ENCODE assay signal across 10 cellular contexts in the genomic region with DNA sequence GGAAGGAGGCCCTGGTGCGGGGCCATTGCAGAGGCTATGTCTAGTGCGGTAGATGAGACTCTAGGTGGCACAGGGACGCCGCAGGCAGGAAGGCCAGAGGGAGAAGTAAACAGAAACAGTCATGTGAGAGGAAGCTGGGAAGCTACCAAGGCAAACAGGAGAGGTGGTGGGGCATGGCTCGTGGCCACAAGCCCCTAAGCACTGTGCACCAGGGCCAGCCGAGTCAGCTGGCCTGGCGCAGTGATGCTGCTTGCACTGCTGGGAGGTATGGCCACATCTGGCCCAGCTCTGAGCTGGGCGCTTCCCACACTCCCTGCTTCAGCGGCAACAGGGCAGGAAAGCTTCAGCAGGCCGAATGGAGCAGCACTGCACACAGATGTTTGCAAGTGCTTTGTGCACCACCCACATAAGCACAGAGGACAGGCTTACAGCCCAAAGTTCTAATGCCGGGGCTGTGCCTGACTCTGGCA.
A peak's percentile ranks its signal among the peaks of the same experiment; 100 is the strongest.
DNase-seq lines count a peak whose midpoint lies in the region; TF ChIP-seq lines count a peak whose summit lies in the region.
"Had no signal": no experiment of that assay in that cellular context is flagged by ENCODE, and none has a peak within 500 bp of the region (broad histone marks: within the 10 kb centered on the region; RNA-seq: fewer than 3 reads in every experiment).

No MANE protein-coding gene starts in this region.

- H3K4me3 ChIP-seq in foreskin fibroblast (ENCODE audit: low read depth in 1 of 2, low read length in 2 of 2) = no peak overlapping the region

- no peak overlapping the region for H3K4me3 Mint-ChIP-seq in T-helper 2 cell treated with Interferon-gamma antibody and Interleukin-4, amounts not matched to agents 5 μg/mL and 100 μg/mL, for 36 hours
- H3K4me3 Mint-ChIP-seq in activated T-helper 1 cell treated with anti-CD3 and anti-CD28 coated beads, Interleukin-12 subunit alpha, Interleukin-12 subunit beta, Interleukin-2, Interleukin-4 antibody, amounts not matched to agents 30 ng/mL and 10 ng/mL and 1 ng/mL, durations not matched to agents 14 hours and 24 hours and 36 hours = no peak overlapping the region

- peaks cover 4% of the 10 kb centered on the region for H3K27me3 Mint-ChIP-seq in T-helper 2 cell treated with Interferon-gamma antibody and Interleukin-4, amounts not matched to agents 5 μg/mL and 100 μg/mL, for 36 hours (ENCODE audit: low read depth)
- peaks cover 16% of the 10 kb centered on the region for H3K27me3 Mint-ChIP-seq in activated T-helper 1 cell treated with anti-CD3 and anti-CD28 coated beads, Interleukin-12 subunit alpha, Interleukin-12 subunit beta, Interleukin-2, Interleukin-4 antibody, amounts not matched to agents 30 ng/mL and 10 ng/mL and 1 ng/mL, durations not matched to agents 14 hours and 24 hours and 36 hours (ENCODE audit: insufficient read depth)

- DNase-seq in T-helper 2 cell treated with Interferon-gamma antibody and Interleukin-4, amounts not matched to agents 5 μg/mL and 100 μg/mL, for 36 hours (ENCODE audit: low spot score) = no peak
- DNase-seq in T-helper 2 cell (no peak), SHP77 (lab: John Stamatoyannopoulos, UW) (peak; percentile 29 to 50), foreskin fibroblast (peak; percentile 9 to 44), substantia nigra (lab: John Stamatoyannopoulos, UW) (peak in 36 of 49 donors; percentile 15 to 74 (median 49)), DMS114 treated with DMSO at 0.1 percent for 48 hours (lab: John Stamatoyannopoulos, UW; ENCODE audit: unreplicated experiment) (no peak), kidney glomerular epithelial cell (lab: John Stamatoyannopoulos, UW) (no peak)
- DNase-seq in activated T-helper 1 cell treated with anti-CD3 and anti-CD28 coated beads, Interleukin-12 subunit alpha, Interleukin-12 subunit beta, Interleukin-2, Interleukin-4 antibody, amounts not matched to agents 30 ng/mL and 10 ng/mL and 1 ng/mL, durations not matched to agents 14 hours and 24 hours and 36 hours (ENCODE audit: low spot score) = no peak
- DNase-seq: ACHN, mesendoderm had no signal

- TF ChIP-seq CTCF in foreskin fibroblast (IDR thresholded peaks at IDR 0.05; ENCODE audit: low read depth, low read length) = no peak

- intact Hi-C loops in activated T-helper 1 cell treated with anti-CD3 and anti-CD28 coated beads, Interleukin-12 subunit alpha, Interleukin-12 subunit beta, Interleukin-2, Interleukin-4 antibody, amounts not matched to agents 30 ng/mL and 10 ng/mL and 1 ng/mL, durations not matched to agents 14 hours and 24 hours and 36 hours (cut with micrococcal nuclease) = loop anchor here (10.0 kb wide), 1 partner anchor 1382 kb away; no protein-coding TSS in a partner anchor

- H3K27ac Mint-ChIP-seq in T-helper 2 cell treated with Interferon-gamma antibody and Interleukin-4, amounts not matched to agents 5 μg/mL and 100 μg/mL, for 36 hours = peak overlapping the region; percentile 11
- H3K27ac Mint-ChIP-seq in activated T-helper 1 cell treated with anti-CD3 and anti-CD28 coated beads, Interleukin-12 subunit alpha, Interleukin-12 subunit beta, Interleukin-2, Interleukin-4 antibody, amounts not matched to agents 30 ng/mL and 10 ng/mL and 1 ng/mL, durations not matched to agents 14 hours and 24 hours and 36 hours = no peak overlapping the region

- H3K36me3 Mint-ChIP-seq in T-helper 2 cell treated with Interferon-gamma antibody and Interleukin-4, amounts not matched to agents 5 μg/mL and 100 μg/mL, for 36 hours (ENCODE audit: low read depth) = peaks cover 9% of the 10 kb centered on the region
- H3K36me3 Mint-ChIP-seq in activated T-helper 1 cell treated with anti-CD3 and anti-CD28 coated beads, Interleukin-12 subunit alpha, Interleukin-12 subunit beta, Interleukin-2, Interleukin-4 antibody, amounts not matched to agents 30 ng/mL and 10 ng/mL and 1 ng/mL, durations not matched to agents 14 hours and 24 hours and 36 hours (ENCODE audit: low read depth) = no peaks in the 10 kb centered on the region

- H3K27ac ChIP-seq in substantia nigra (ENCODE audit: low read depth, low read length, poor library complexity, severe bottlenecking) = peak overlapping the region; percentile 67

- peaks cover 39% of the 10 kb centered on the region for H3K4me1 Mint-ChIP-seq in T-helper 2 cell treated with Interferon-gamma antibody and Interleukin-4, amounts not matched to agents 5 μg/mL and 100 μg/mL, for 36 hours (ENCODE audit: low read depth)
- H3K4me1 Mint-ChIP-seq in activated T-helper 1 cell treated with anti-CD3 and anti-CD28 coated beads, Interleukin-12 subunit alpha, Interleukin-12 subunit beta, Interleukin-2, Interleukin-4 antibody, amounts not matched to agents 30 ng/mL and 10 ng/mL and 1 ng/mL, durations not matched to agents 14 hours and 24 hours and 36 hours (ENCODE audit: low read depth) = peaks cover 26% of the 10 kb centered on the region

- no peaks in the 10 kb centered on the region for H3K9me3 Mint-ChIP-seq in T-helper 2 cell treated with Interferon-gamma antibody and Interleukin-4, amounts not matched to agents 5 μg/mL and 100 μg/mL, for 36 hours
- no peaks in the 10 kb centered on the region for H3K9me3 Mint-ChIP-seq in activated T-helper 1 cell treated with anti-CD3 and anti-CD28 coated beads, Interleukin-12 subunit alpha, Interleukin-12 subunit beta, Interleukin-2, Interleukin-4 antibody, amounts not matched to agents 30 ng/mL and 10 ng/mL and 1 ng/mL, durations not matched to agents 14 hours and 24 hours and 36 hours

Comparison
In these comparisons a context has a peak if more than half of its experiments do, and no peak if none do; other contexts are left out.
1. DNase-seq: peak in SHP77 (2 of 2), foreskin fibroblast (2 of 2) and substantia nigra (36 of 49); none in T-helper 2 cell treated with Interferon-gamma antibody and Interleukin-4, amounts not matched to agents 5 μg/mL and 100 μg/mL, for 36 hours (single experiment), T-helper 2 cell (0 of 5), DMS114 treated with DMSO at 0.1 percent for 48 hours (single experiment), activated T-helper 1 cell treated with anti-CD3 and anti-CD28 coated beads, Interleukin-12 subunit alpha, Interleukin-12 subunit beta, Interleukin-2, Interleukin-4 antibody, amounts not matched to agents 30 ng/mL and 10 ng/mL and 1 ng/mL, durations not matched to agents 14 hours and 24 hours and 36 hours (single experiment) and kidney glomerular epithelial cell (single experiment).